26 cellular contexts compared by ENCODE assay signal in genomic region chr4:142035556-142035955, GRCh38.
"Had no signal": no experiment of that assay in that cellular context is flagged by ENCODE, and none has a peak within 500 bp of the region (broad histone marks: within the 10 kb centered on the region; RNA-seq: fewer than 3 reads in every experiment).

No MANE protein-coding gene starts in this region.

- H3K9me3 ChIP-seq: body of pancreas, left lung, thoracic aorta, vagina had no signal

- H3K36me3 Mint-ChIP-seq: type B pancreatic cell had no signal

- DNase-seq: activated CD4-positive, CD25-positive, alpha-beta regulatory T cell treated with anti-CD3 and anti-CD28 coated beads, Interleukin-2, amount 50 U/mL, for 72 hours; activated naive CD4-positive, alpha-beta T cell treated with anti-CD3 and anti-CD28 coated beads, Interleukin-2, amount 10 ng/mL, durations not matched to agents 7 days and 5 days; activated naive CD8-positive, alpha-beta T cell treated with anti-CD3 and anti-CD28 coated beads, Interleukin-2, amount 50 U/mL, for 24 hours; activated T-cell treated with anti-CD3 and anti-CD28 coated beads, Interleukin-2, amount 50 U/mL, for 1 hour; body of pancreas; effector CD4-positive, alpha-beta T cell; foreskin fibroblast; kidney; left lung; mammary epithelial cell; midbrain; occipital lobe; stimulated activated CD4-positive, alpha-beta T cell treated with anti-CD3 and anti-CD28 coated beads, Interleukin-4, amount 100 ng/mL, for 1 hour; stimulated activated naive CD4-positive, alpha-beta T cell; WERI-Rb-1 had no signal

- H3K27ac ChIP-seq: body of pancreas, cardiac muscle cell, left lung, thoracic aorta, vagina, WERI-Rb-1 had no signal

- FAIRE-seq: endometrium, kidney, TTC549 had no signal

- H3K27me3 ChIP-seq: body of pancreas, cardiac muscle cell, left lung, vagina had no signal

- H3K4me3 Mint-ChIP-seq: activated naive CD4-positive, alpha-beta T cell treated with anti-CD3 and anti-CD28 coated beads, Interleukin-2, amount 10 ng/mL, durations not matched to agents 7 days and 5 days; activated naive CD8-positive, alpha-beta T cell treated with anti-CD3 and anti-CD28 coated beads, Interleukin-2, amount 50 U/mL, for 24 hours; dendritic cell treated with granulocyte-macrophage colony-stimulating factor and Interleukin-4, amounts not matched to agents 40 ng/mL and 50 ng/mL, for 4 days; neural crest cell; type B pancreatic cell had no signal

- H3K4me1 ChIP-seq: left lung, vagina had no signal

- H3K4me2 ChIP-seq: smooth muscle cell had no signal

- H3K27me3 Mint-ChIP-seq: activated naive CD4-positive, alpha-beta T cell treated with anti-CD3 and anti-CD28 coated beads, Interleukin-2, amount 10 ng/mL, durations not matched to agents 7 days and 5 days; activated naive CD8-positive, alpha-beta T cell treated with anti-CD3 and anti-CD28 coated beads, Interleukin-2, amount 50 U/mL, for 24 hours; dendritic cell treated with granulocyte-macrophage colony-stimulating factor and Interleukin-4, amounts not matched to agents 40 ng/mL and 50 ng/mL, for 4 days; type B pancreatic cell had no signal

- H3K9me3 Mint-ChIP-seq: activated naive CD4-positive, alpha-beta T cell treated with anti-CD3 and anti-CD28 coated beads, Interleukin-2, amount 10 ng/mL, durations not matched to agents 7 days and 5 days; activated naive CD8-positive, alpha-beta T cell treated with anti-CD3 and anti-CD28 coated beads, Interleukin-2, amount 50 U/mL, for 24 hours; activated T-helper 2 cell treated with anti-CD3 and anti-CD28 coated beads, Interferon-gamma antibody, Interleukin-2, Interleukin-4, amounts not matched to agents 10 μg/mL and 5 μg/mL and 100 μg/mL, durations not matched to agents 14 hours and 24 hours and 36 hours; dendritic cell treated with granulocyte-macrophage colony-stimulating factor and Interleukin-4, amounts not matched to agents 40 ng/mL and 50 ng/mL, for 4 days; neural crest cell; type B pancreatic cell had no signal

- H3K27ac Mint-ChIP-seq: activated naive CD4-positive, alpha-beta T cell treated with anti-CD3 and anti-CD28 coated beads, Interleukin-2, amount 10 ng/mL, durations not matched to agents 7 days and 5 days; activated naive CD8-positive, alpha-beta T cell treated with anti-CD3 and anti-CD28 coated beads, Interleukin-2, amount 50 U/mL, for 24 hours; activated T-helper 2 cell treated with anti-CD3 and anti-CD28 coated beads, Interferon-gamma antibody, Interleukin-2, Interleukin-4, amounts not matched to agents 10 μg/mL and 5 μg/mL and 100 μg/mL, durations not matched to agents 14 hours and 24 hours and 36 hours; dendritic cell treated with granulocyte-macrophage colony-stimulating factor and Interleukin-4, amounts not matched to agents 40 ng/mL and 50 ng/mL, for 4 days; type B pancreatic cell had no signal

- H3K36me3 ChIP-seq: cardiac muscle cell, left lung, thoracic aorta, vagina, WERI-Rb-1 had no signal

- H3K4me3 ChIP-seq: body of pancreas, cardiac muscle cell, left lung, smooth muscle cell, thoracic aorta, vagina had no signal

- H3K4me1 Mint-ChIP-seq: neural crest cell had no signal

- ATAC-seq: activated naive CD8-positive, alpha-beta T cell treated with anti-CD3 and anti-CD28 coated beads, Interleukin-2, amount 50 U/mL, for 24 hours; body of pancreas; left lung; sciatic nerve had no signal
